18 cellular contexts compared by ENCODE assay signal in the genomic region with DNA sequence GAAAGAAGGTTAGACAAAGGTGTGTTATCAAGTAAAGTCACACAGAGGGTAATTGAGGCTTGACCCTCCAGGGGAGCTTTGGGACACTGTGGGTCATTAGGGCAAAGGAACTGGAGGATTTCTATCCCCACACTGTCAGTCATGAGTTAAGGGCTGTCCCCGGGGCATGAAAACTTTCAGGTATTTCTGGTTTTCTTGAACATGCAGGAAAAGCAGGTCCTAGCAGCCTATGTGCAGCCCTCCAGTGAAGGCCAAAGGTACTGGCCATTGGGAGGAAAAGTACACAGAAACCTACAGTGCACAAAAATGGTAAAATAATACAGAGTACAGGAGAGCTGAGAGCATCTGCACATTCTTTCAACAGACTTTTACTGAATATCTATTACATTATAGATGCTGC. TPM values are rescaled to one million over a fixed set of nuclear protein-coding genes. Genes with fewer than 3 reads are reported as not detected.
DNase-seq lines count a peak whose midpoint lies in the region; ATAC-seq and TF ChIP-seq lines count a peak whose summit lies in the region.
"Had no signal": no experiment of that assay in that cellular context is flagged by ENCODE, and none has a peak within 500 bp of the region (broad histone marks: within the 10 kb centered on the region; RNA-seq: fewer than 3 reads in every experiment).

No MANE protein-coding gene starts in this region.

- no peaks in the 10 kb centered on the region for H3K4me1 Mint-ChIP-seq in T-cell

- H3K9me3 ChIP-seq in RWPE2 (ENCODE audit: severe bottlenecking), result no peaks in the 10 kb centered on the region
- H3K9me3 ChIP-seq in esophagus squamous epithelium, result no peaks in the 10 kb centered on the region
- H3K9me3 ChIP-seq in stomach, result peaks cover 0 to 7% (median 0%) of the 10 kb centered on the region in 4 donors
- H3K9me3 ChIP-seq in neuronal stem cell (replicated peaks in 1 of 2; ENCODE audit: control insufficient read depth in 2 of 2, insufficient read depth in 1 of 2, low read depth in 1 of 2, low read length in 2 of 2), result no peaks in the 10 kb centered on the region
- H3K9me3 ChIP-seq: Peyer's patch had no signal

- no peaks in the 10 kb centered on the region for H3K36me3 Mint-ChIP-seq in T-cell

- CTCF ChIA-PET in T-cell (lab: Charles Lee), result no interaction called here

- no peak overlapping the region for H2BK15ac ChIP-seq in neuronal stem cell (ENCODE audit: low read length)

- no peak overlapping the region for H2BK120ac ChIP-seq in neuronal stem cell (ENCODE audit: low read depth, low read length)

- no peak for TF ChIP-seq CTCF in RWPE2 (IDR thresholded peaks at IDR 0.05; ENCODE audit: poor library complexity, severe bottlenecking)
- TF ChIP-seq CTCF in esophagus squamous epithelium (IDR thresholded peaks at IDR 0.05), result no peak
- no peak for TF ChIP-seq CTCF in stomach (IDR thresholded peaks at IDR 0.05)

- H2BK12ac ChIP-seq in neuronal stem cell (ENCODE audit: low read length), result no peak overlapping the region

- no peak overlapping the region for H4K91ac ChIP-seq in neuronal stem cell (ENCODE audit: low read depth, low read length, poor library complexity)

- H3K23ac ChIP-seq in neuronal stem cell (ENCODE audit: low read depth, low read length, poor library complexity), result no peak overlapping the region

- no peaks in the 10 kb centered on the region for H3K9me3 Mint-ChIP-seq in T-cell
- H3K9me3 Mint-ChIP-seq: CD4-positive, alpha-beta T cell had no signal

- no peak overlapping the region for H3K4me3 Mint-ChIP-seq in T-cell
- H3K4me3 Mint-ChIP-seq: CD4-positive, alpha-beta T cell had no signal

- no peak overlapping the region for H4K8ac ChIP-seq in neuronal stem cell (ENCODE audit: low read depth, low read length)

- H3K18ac ChIP-seq in neuronal stem cell (ENCODE audit: low read length), result no peak overlapping the region

- no peak overlapping the region for H3K9ac ChIP-seq in neuronal stem cell (ENCODE audit: low read depth, low read length, poor library complexity)
- H3K9ac ChIP-seq: KMS-11 had no signal

- TF ChIP-seq EP300 in stomach (IDR thresholded peaks at IDR 0.05), result no peak

- H3K4me2 ChIP-seq in neuronal stem cell (ENCODE audit: insufficient read depth, low read length, poor library complexity, severe bottlenecking), result no peak overlapping the region
- H3K4me2 ChIP-seq: KMS-11 had no signal

- no peak overlapping the region for H3K14ac ChIP-seq in neuronal stem cell (ENCODE audit: low read length)

- H3K27me3 Mint-ChIP-seq in T-cell, result peaks cover 6 to 17% of the 10 kb centered on the region in 2 donors

- POLR2A ChIA-PET in T-cell (lab: Charles Lee), result no interaction called here

- H3K36me3 ChIP-seq in RWPE2 (ENCODE audit: low read depth) (no peaks in the 10 kb centered on the region), esophagus squamous epithelium (no peaks in the 10 kb centered on the region), stomach (no peaks in the 10 kb centered on the region), neuronal stem cell (replicated peaks in 1 of 2; ENCODE audit: control insufficient read depth in 2 of 2, insufficient read depth in 2 of 2, low read length in 2 of 2) (no peaks in the 10 kb centered on the region)
- H3K36me3 ChIP-seq: Peyer's patch had no signal

- no peak overlapping the region for H2AK5ac ChIP-seq in neuronal stem cell (ENCODE audit: low read depth, low read length)

- ATAC-seq in RWPE2 (ENCODE audit: low read depth) (peak; percentile 33; the same call in 1 of the 3 replicates), T-cell (replicated peaks in 1 of 4) (no peak), GM18873 (IDR thresholded peaks at IDR 0.05; ENCODE audit: low FRiP score, unreplicated experiment) (no peak)

- no peaks in the 10 kb centered on the region for H3K79me1 ChIP-seq in neuronal stem cell (ENCODE audit: low read depth, low read length)

- no peak overlapping the region for H2AFZ ChIP-seq in neuronal stem cell (ENCODE audit: low read length)

- 36 to 63% methylated on average over 1 of the region's 1 CpG for WGBS in esophagus squamous epithelium, 2 donors
- 29 to 60% (median 40%) methylated on average over 1 of the region's 1 CpG for WGBS in stomach, 5 donors
- no CpG with 5 or more reads among the region's 1 CpG for WGBS in neuronal stem cell (ENCODE audit: extremely low coverage in 2 of 2, insufficient read length in 2 of 2, insufficient replicate concordance in 1 of 2), 2 donors

- TF ChIP-seq POLR2A in esophagus squamous epithelium (IDR thresholded peaks at IDR 0.05), result no peak
- no peak for TF ChIP-seq POLR2A in stomach (IDR thresholded peaks at IDR 0.05)

- H2BK5ac ChIP-seq in neuronal stem cell (ENCODE audit: low read length), result no peak overlapping the region

- intact Hi-C loops in esophagus squamous epithelium (cut with DNase I) (no loop called here), stomach (cut with DNase I; ENCODE audit: low total_unique reads) (no loop called here)

- peak overlapping the region; percentile 82 for H3K27ac ChIP-seq in RWPE2 (ENCODE audit: poor library complexity, severe bottlenecking)
- peak overlapping the region in 3 of 4 donors; percentile 72 to 89 (median 77) for H3K27ac ChIP-seq in esophagus squamous epithelium
- H3K27ac ChIP-seq in stomach, result peak overlapping the region in 4 of 5 donors; percentile 2 to 67 (median 47)
- H3K27ac ChIP-seq in neuronal stem cell (replicated peaks; ENCODE audit: low read length), result no peak overlapping the region
- H3K27ac ChIP-seq: KMS-11, Peyer's patch had no signal

- no peak overlapping the region for H3K27ac Mint-ChIP-seq in T-cell
- H3K27ac Mint-ChIP-seq: CD4-positive, alpha-beta T cell had no signal

- no peaks in the 10 kb centered on the region for H3K27me3 ChIP-seq in RWPE2 (ENCODE audit: insufficient read depth, poor library complexity, severe bottlenecking)
- H3K27me3 ChIP-seq in esophagus squamous epithelium, result no peaks in the 10 kb centered on the region
- H3K27me3 ChIP-seq in stomach, result no peaks in the 10 kb centered on the region
- no peaks in the 10 kb centered on the region for H3K27me3 ChIP-seq in neuronal stem cell (ENCODE audit: control insufficient read depth in 3 of 3, insufficient read depth in 3 of 3, low read depth in 1 of 3, low read length in 3 of 3)
- H3K27me3 ChIP-seq: Peyer's patch had no signal

- H3K4ac ChIP-seq in neuronal stem cell (ENCODE audit: low read length), result no peak overlapping the region

- H3K4me3 ChIP-seq in RWPE2 (ENCODE audit: severe bottlenecking), result no peak overlapping the region
- H3K4me3 ChIP-seq in esophagus squamous epithelium, result no peak overlapping the region
- H3K4me3 ChIP-seq in stomach, result no peak overlapping the region
- no peak overlapping the region for H3K4me3 ChIP-seq in neuronal stem cell (ENCODE audit: low read length in 2 of 2)
- H3K4me3 ChIP-seq: Peyer's patch had no signal

- H3K4me1 ChIP-seq in RWPE2 (ENCODE audit: insufficient read depth, poor library complexity, severe bottlenecking) (peaks cover 24% of the 10 kb centered on the region), esophagus squamous epithelium (peaks cover 0 to 42% (median 0%) of the 10 kb centered on the region in 3 donors), stomach (no peaks in the 10 kb centered on the region), neuronal stem cell (ENCODE audit: control insufficient read depth in 2 of 2, insufficient read depth in 1 of 2, low read depth in 1 of 2, low read length in 2 of 2) (peaks cover 0 to 3% of the 10 kb centered on the region in 2 donors)
- H3K4me1 ChIP-seq: Peyer's patch had no signal

- DNase-seq in ELF-1 (ENCODE audit: low read depth, low spot score), result peak; percentile 85
- no peak for DNase-seq in RWPE2 (ENCODE audit: low spot score)
- DNase-seq in esophagus squamous epithelium (lab: John Stamatoyannopoulos, UW), result no peak
- DNase-seq in stomach, result no peak
- no peak for DNase-seq in T-cell
- no peak for DNase-seq in neuronal stem cell (ENCODE audit: low spot score)
- DNase-seq: ACHN; CD4-positive, alpha-beta T cell; MM.1S; NCI-H1105; NCI-H187 treated with DMSO at 0.1 percent for 48 hours; NCI-H446 treated with DMSO at 0.1 percent for 48 hours; NCI-H774; Peyer's patch; SHP77 treated with DMSO at 0.1 percent for 48 hours had no signal

RNA-seq across cellular contexts. Expression of a gene that starts 44.4 kb away (rescaled TPM):
- total RNA-seq in esophagus squamous epithelium, result 10 to 100 TPM; 24.9 to 86.8 (median 36.2) TPM
- total RNA-seq in stomach, result 10 to 100 TPM; 13.4 to 97.3 (median 26.8) TPM
- 10 to 100 TPM in 2 of 3 donors, 1 to 10 TPM in 1; 4.1 to 21.3 (median 15.4) TPM for polyA plus RNA-seq in stomach
- not detected for total RNA-seq in T-cell
- polyA plus RNA-seq in neuronal stem cell (2013, experiment 1 of 2), result 0.01 TPM
- 0.01 TPM for polyA plus RNA-seq in neuronal stem cell (2013, experiment 2 of 2)
- total RNA-seq: CD4-positive, alpha-beta T cell; Daoy had no signal

Comparison
In these comparisons a context has a peak if more than half of its experiments do, and no peak if none do; other contexts are left out.
1. RNA of a gene that starts 44.4 kb away (total RNA-seq): 24.9 to 86.8 TPM in esophagus squamous epithelium and 13.4 to 97.3 TPM in stomach; not detected in T-cell; every median in the first group is over 10 times any median in the second.